11 cellular contexts compared by ENCODE assay signal in genomic region chr2:127508025-127508620, GRCh38. TPM values are rescaled to one million over a fixed set of nuclear protein-coding genes. Genes with fewer than 3 reads are reported as not detected.
DNase-seq lines count a peak whose midpoint lies in the region; ATAC-seq and TF ChIP-seq lines count a peak whose summit lies in the region.
"Had no signal": no experiment of that assay in that cellular context is flagged by ENCODE, and none has a peak within 500 bp of the region (broad histone marks: within the 10 kb centered on the region; RNA-seq: fewer than 3 reads in every experiment).

No MANE protein-coding gene starts in this region.

- H3K36me3 ChIP-seq in colonic mucosa, result peaks cover 8% of the 10 kb centered on the region
- H3K36me3 ChIP-seq in aorta (ENCODE audit: control insufficient read depth in 1 of 2, insufficient read depth in 2 of 2, low read length in 1 of 2), result peaks cover 6 to 7% of the 10 kb centered on the region in 2 donors
- H3K36me3 ChIP-seq: uterus had no signal

- H3K27me3 ChIP-seq in colonic mucosa, result no peaks in the 10 kb centered on the region
- H3K27me3 ChIP-seq in aorta (ENCODE audit: control insufficient read depth in 1 of 2, insufficient read depth in 2 of 2, low read length in 1 of 2), result no peaks in the 10 kb centered on the region
- H3K27me3 ChIP-seq: body of pancreas, uterus had no signal

- H3K27me3 Mint-ChIP-seq in memory B cell, result no peaks in the 10 kb centered on the region
- H3K27me3 Mint-ChIP-seq: natural killer cell treated with Interleukin-12 subunit alpha and Interleukin-12 subunit beta and Interleukin-15 and Interleukin-18, amount 100 ng/mL, for 72 hours had no signal

- H3K4me1 Mint-ChIP-seq in memory B cell, result peaks cover 44% of the 10 kb centered on the region

- H3K27ac ChIP-seq in colonic mucosa (peak overlapping the region; percentile 5), aorta (ENCODE audit: low read depth in 1 of 2, low read length in 2 of 2) (peak overlapping the region; percentile 30 to 87)

- H3K4me3 ChIP-seq in colonic mucosa (no peak overlapping the region), aorta (ENCODE audit: low read length in 2 of 2) (no peak overlapping the region)
- H3K4me3 ChIP-seq: body of pancreas, uterus had no signal

- 60 to 63% methylated on average over 4 of the region's 4 CpGs for WGBS in aorta, 2 donors

- H3K27ac Mint-ChIP-seq in memory B cell, result peak overlapping the region; percentile 42
- H3K27ac Mint-ChIP-seq: natural killer cell treated with Interleukin-12 subunit alpha and Interleukin-12 subunit beta and Interleukin-15 and Interleukin-18, amount 100 ng/mL, for 72 hours had no signal

- intact Hi-C loops in Right ventricle myocardium inferior (cut with DNase I) (no loop called here), cardiac septum (cut with DNase I) (no loop called here), colonic mucosa (cut with DNase I) (no loop called here), aorta (cut with DNase I) (loop anchor here in 1 of 2 donors (5.0 kb wide), 1 partner anchor 199 kb away; no protein-coding TSS in a partner anchor)

- no peak for TF ChIP-seq CTCF in colonic mucosa (IDR thresholded peaks at IDR 0.05)

- H3K4me1 ChIP-seq in colonic mucosa (no peaks in the 10 kb centered on the region), aorta (ENCODE audit: control insufficient read depth in 1 of 2, insufficient read depth in 2 of 2, low read length in 2 of 2) (peaks cover 0 to 7% of the 10 kb centered on the region in 2 donors)

- no peak overlapping the region for H3K9ac ChIP-seq in colonic mucosa (ENCODE audit: low read depth in 2 of 2, low read length in 2 of 2)

- H3K36me3 Mint-ChIP-seq in memory B cell, result peaks cover 27% of the 10 kb centered on the region

- no peak for DNase-seq in Right ventricle myocardium inferior (ENCODE audit: missing footprints)
- DNase-seq in cardiac septum (ENCODE audit: low spot score), result no peak
- DNase-seq in colonic mucosa, result no peak
- DNase-seq in memory B cell (ENCODE audit: low spot score in 2 of 2), result no peak
- DNase-seq in aorta, result no peak
- no peak for DNase-seq in T1000 (lab: John Stamatoyannopoulos, UW)
- no peak for DNase-seq in NCI-H345 (lab: John Stamatoyannopoulos, UW)

- no peak overlapping the region for H3K4me3 Mint-ChIP-seq in memory B cell
- H3K4me3 Mint-ChIP-seq: natural killer cell treated with Interleukin-12 subunit alpha and Interleukin-12 subunit beta and Interleukin-15 and Interleukin-18, amount 100 ng/mL, for 72 hours had no signal

- H3K9me3 Mint-ChIP-seq in memory B cell, result no peaks in the 10 kb centered on the region
- H3K9me3 Mint-ChIP-seq: natural killer cell treated with Interleukin-12 subunit alpha and Interleukin-12 subunit beta and Interleukin-15 and Interleukin-18, amount 100 ng/mL, for 72 hours had no signal

- no peaks in the 10 kb centered on the region for H3K9me3 ChIP-seq in colonic mucosa
- H3K9me3 ChIP-seq in aorta (ENCODE audit: control insufficient read depth, low read length), result no peaks in the 10 kb centered on the region
- H3K9me3 ChIP-seq: body of pancreas, uterus had no signal

- ATAC-seq in Right ventricle myocardium inferior (peak; percentile 15), memory B cell (ENCODE audit: low read depth) (no peak), aorta (ENCODE audit: low FRiP score) (no peak), GM21381 (IDR thresholded peaks at IDR 0.05; ENCODE audit: unreplicated experiment) (no peak)
- ATAC-seq: natural killer cell treated with Interleukin-12 subunit alpha and Interleukin-12 subunit beta and Interleukin-15 and Interleukin-18, amount 100 ng/mL, for 72 hours had no signal

RNA-seq across cellular contexts. Expression of gene IWS1, which starts 18.2 kb away (rescaled TPM):
- total RNA-seq in Right ventricle myocardium inferior (53.0 TPM), cardiac septum (40.7 TPM), colonic mucosa (10 to 100 TPM; 32.4 to 37.8 TPM), aorta (10 to 100 TPM; 37.1 to 40.2 TPM)
- 10 to 100 TPM; 14.0 to 27.6 TPM for polyA plus RNA-seq in aorta

RNA-seq across cellular contexts. Expression of gene MYO7B, which starts 27.4 kb away (rescaled TPM):
- total RNA-seq in Right ventricle myocardium inferior (0.46 TPM), cardiac septum (0.78 TPM), colonic mucosa (100 to 1,000 TPM; 159 to 218 TPM), aorta (1 to 10 TPM in 1 of 2 donors, under 1 TPM in 1; 0.32 to 2.0 TPM)
- polyA plus RNA-seq in aorta, result 10 to 100 TPM in 1 of 2 donors, 1 to 10 TPM in 1; 1.1 to 26.3 TPM
- total RNA-seq: natural killer cell treated with Interleukin-12 subunit alpha and Interleukin-12 subunit beta and Interleukin-15 and Interleukin-18, amount 100 ng/mL, for 72 hours had no signal

Comparison
In these comparisons a context has a peak if more than half of its experiments do, and no peak if none do; other contexts are left out.
1. RNA of gene MYO7B, which starts 27.4 kb away (total RNA-seq): 159 to 218 TPM in colonic mucosa; 0.32 to 2.0 TPM in aorta, 0.78 TPM in cardiac septum (single experiment) and 0.46 TPM in Right ventricle myocardium inferior (single experiment); every median in the first group is over 10 times any median in the second.